In genomic region chr19:4300589-4300988, GRCh38 we compare ENCODE assay signal across 21 cellular contexts. TPM values are rescaled to one million over a fixed set of nuclear protein-coding genes. Genes with fewer than 3 reads are reported as not detected.
A peak's percentile ranks its signal among the peaks of the same experiment; 100 is the strongest.
DNase-seq lines count a peak whose midpoint lies in the region; ATAC-seq, FAIRE-seq and TF ChIP-seq lines count a peak whose summit lies in the region.
"Had no signal": no experiment of that assay in that cellular context is flagged by ENCODE, and none has a peak within 500 bp of the region (broad histone marks: within the 10 kb centered on the region; RNA-seq: fewer than 3 reads in every experiment).

No MANE protein-coding gene starts in this region.

- no peaks in the 10 kb centered on the region for H3K27me3 Mint-ChIP-seq in activated CD4-positive, alpha-beta T cell treated with anti-CD3 and anti-CD28 coated beads, Interleukin-2, amount 10 ng/mL, durations not matched to agents 24 days and 14 days
- no peaks in the 10 kb centered on the region for H3K27me3 Mint-ChIP-seq in stimulated activated naive CD8-positive, alpha-beta T cell treated with anti-CD3 and anti-CD28 coated beads, Interleukin-15, amount 100 ng/mL, for 72 hours

- H2BK5ac ChIP-seq in H1 (ENCODE audit: low read depth, low read length) = no peak overlapping the region

- no peak overlapping the region for H3K4me2 ChIP-seq in H1 (ENCODE audit: insufficient read depth in 1 of 2, low read depth in 2 of 2, low read length in 2 of 2)

- H3K27me3 ChIP-seq in H1 (replicated peaks in 1 of 4; ENCODE audit: control insufficient read depth in 3 of 4, extremely low read depth in 1 of 4, insufficient read depth in 3 of 4, low read length in 3 of 4) = no peaks in the 10 kb centered on the region

- no peaks in the 10 kb centered on the region for H3K9me3 Mint-ChIP-seq in activated CD4-positive, alpha-beta T cell treated with anti-CD3 and anti-CD28 coated beads, Interleukin-2, amount 10 ng/mL, durations not matched to agents 24 days and 14 days
- H3K9me3 Mint-ChIP-seq in stimulated activated naive CD8-positive, alpha-beta T cell treated with anti-CD3 and anti-CD28 coated beads, Interleukin-15, amount 100 ng/mL, for 72 hours = no peaks in the 10 kb centered on the region
- H3K9me3 Mint-ChIP-seq: IgD-negative memory B cell had no signal

- no peak overlapping the region for H4K5ac ChIP-seq in H1 (ENCODE audit: insufficient read length, low read depth, low read length)

- no peaks in the 10 kb centered on the region; a peak in 1 of 8 replicates for H3K36me3 ChIP-seq in H1 (ENCODE audit: control insufficient read depth in 2 of 4, insufficient read depth in 4 of 4, low read length in 3 of 4)

- H3K4me1 Mint-ChIP-seq in activated CD4-positive, alpha-beta T cell treated with anti-CD3 and anti-CD28 coated beads, Interleukin-2, amount 10 ng/mL, durations not matched to agents 24 days and 14 days = peaks cover 31% of the 10 kb centered on the region
- H3K4me1 Mint-ChIP-seq in stimulated activated naive CD8-positive, alpha-beta T cell treated with anti-CD3 and anti-CD28 coated beads, Interleukin-15, amount 100 ng/mL, for 72 hours = peaks cover 75% of the 10 kb centered on the region

- no peak overlapping the region for H2BK20ac ChIP-seq in H1 (ENCODE audit: low read length)

- no peak overlapping the region for H3K18ac ChIP-seq in H1 (ENCODE audit: extremely low read depth, low read length)

- CTCF ChIA-PET in H1 (lab: Charles Lee; ENCODE audit: partially characterized antibody) = interaction anchor here (0.9 to 1.2 kb wide), 3 partner anchors 19 to 29 kb away, joined by 3 read pairs; no protein-coding TSS in a partner anchor

- no peak for FAIRE-seq in H1 (lab: Jason Lieb, UNC)
- FAIRE-seq: A204.1, G401.6, GM12892 had no signal

- H3K56ac ChIP-seq in H1 (replicated peaks; ENCODE audit: insufficient read length, low read depth, low read length) = no peak overlapping the region

- H2AFZ ChIP-seq in H1 (ENCODE audit: low read length) = no peak overlapping the region

- WGBS in H1 (ENCODE audit: extremely low coverage in 1 of 2, insufficient coverage in 1 of 2, insufficient read length in 1 of 2, insufficient replicate concordance in 2 of 2, low coverage in 1 of 2, low lambda C conversion rate in 2 of 2, missing lambda C conversion rate in 1 of 2), 2 experiments = 97% methylated on average over 3 of the region's 3 CpGs; no CpG with 5 or more reads in 1 of the 2 experiments

- H2BK12ac ChIP-seq in H1 (ENCODE audit: low read depth, low read length) = no peak overlapping the region

- peaks cover 0 to under 1% of the 10 kb centered on the region in 2 experiments for H4K20me1 ChIP-seq in H1 (replicated peaks in 1 of 2; ENCODE audit: control insufficient read depth in 1 of 2, insufficient read depth in 2 of 2, low read length in 2 of 2)

- no peaks in the 10 kb centered on the region for H3K79me2 ChIP-seq in H1 (ENCODE audit: control insufficient read depth in 1 of 2, insufficient read depth in 2 of 2, low read length in 2 of 2)

- H3K4ac ChIP-seq in H1 (replicated peaks; ENCODE audit: insufficient read length, low read depth, low read length) = no peak overlapping the region

- H3K79me1 ChIP-seq in H1 (ENCODE audit: low read depth, low read length) = peaks cover 1% of the 10 kb centered on the region; the same call in 1 of the 2 replicates

- H4K91ac ChIP-seq in H1 (replicated peaks; ENCODE audit: insufficient read length, low read length) = no peak overlapping the region

- POLR2A ChIA-PET in H1 (lab: Charles Lee; ENCODE audit: partially characterized antibody) = interaction anchor here (0.6 kb wide), 1 partner anchor 10 kb away, joined by 3 read pairs; no protein-coding TSS in a partner anchor

- intact Hi-C loops in activated CD4-positive, alpha-beta T cell treated with anti-CD3 and anti-CD28 coated beads, Interleukin-2, amount 10 ng/mL, durations not matched to agents 24 days and 14 days (cut with micrococcal nuclease) = no loop called here

- TF ChIP-seq POLR2A in H1 (IDR thresholded peaks at IDR 0.05; ENCODE audit: control extremely low read depth in 1 of 2, low read depth in 2 of 2, low read length in 2 of 2) = no peak

- peak overlapping the region; percentile 84 for H3K27ac Mint-ChIP-seq in activated CD4-positive, alpha-beta T cell treated with anti-CD3 and anti-CD28 coated beads, Interleukin-2, amount 10 ng/mL, durations not matched to agents 24 days and 14 days
- H3K27ac Mint-ChIP-seq in stimulated activated naive CD8-positive, alpha-beta T cell treated with anti-CD3 and anti-CD28 coated beads, Interleukin-15, amount 100 ng/mL, for 72 hours = peak overlapping the region in 1 of 2 donors; percentile 75

- no peak overlapping the region for H2BK120ac ChIP-seq in H1 (replicated peaks; ENCODE audit: low read depth, low read length)

- H3K27ac ChIP-seq in H1 (ENCODE audit: low read depth, low read length) (no peak overlapping the region), coronary artery (no peak overlapping the region)
- H3K27ac ChIP-seq: C4-2B had no signal

- H2BK15ac ChIP-seq in H1 (ENCODE audit: low read length) = no peak overlapping the region

- ATAC-seq in stimulated activated naive CD8-positive, alpha-beta T cell treated with anti-CD3 and anti-CD28 coated beads, Interleukin-15, amount 100 ng/mL, for 72 hours = no peak
- no peak for ATAC-seq in stimulated activated naive CD8-positive, alpha-beta T cell treated with anti-CD3 and anti-CD28 coated beads, Interleukin-15, Interleukin-2, amounts not matched to agents 100 U/mL and 50 U/mL, for 24 hours

- TF ChIP-seq EP300 in H1 (IDR thresholded peaks at IDR 0.05; ENCODE audit: borderline replicate concordance in 1 of 2, low read depth in 2 of 2, low read length in 2 of 2) = no peak

- H2AK5ac ChIP-seq in H1 (ENCODE audit: low read depth, low read length) = no peak overlapping the region

- H3K9ac ChIP-seq in H1 (replicated peaks in 1 of 4; ENCODE audit: extremely low read depth in 1 of 4, low read depth in 3 of 4, low read length in 3 of 4) = no peak overlapping the region

- H3K4me3 ChIP-seq in H1 (ENCODE audit: extremely low read depth in 1 of 4, insufficient read depth in 2 of 4, low read depth in 3 of 4, low read length in 4 of 4) = no peak overlapping the region
- H3K4me3 ChIP-seq in coronary artery = no peak overlapping the region

- no peak for TF ChIP-seq RAD21 in H1 (IDR thresholded peaks at IDR 0.05 in 1 of 2, conservative IDR thresholded peaks at IDR 0.05 in 1 of 2; ENCODE audit: low read depth in 2 of 2, low read length in 2 of 2)

- H3K4me3 Mint-ChIP-seq in activated CD4-positive, alpha-beta T cell treated with anti-CD3 and anti-CD28 coated beads, Interleukin-2, amount 10 ng/mL, durations not matched to agents 24 days and 14 days = peak overlapping the region; percentile 58
- H3K4me3 Mint-ChIP-seq in stimulated activated naive CD8-positive, alpha-beta T cell treated with anti-CD3 and anti-CD28 coated beads, Interleukin-15, amount 100 ng/mL, for 72 hours = peak overlapping the region; percentile 31 to 40

- no peak overlapping the region for H3K14ac ChIP-seq in H1 (ENCODE audit: insufficient read length)

- no peaks in the 10 kb centered on the region; the same call in 1 of the 2 replicates for H3K23me2 ChIP-seq in H1 (ENCODE audit: low read depth, low read length)

- H3K9me3 ChIP-seq in H1 (ENCODE audit: insufficient read depth in 2 of 2, low read depth in 1 of 2, low read length in 1 of 2) = no peaks in the 10 kb centered on the region

- no peaks in the 10 kb centered on the region for H3K36me3 Mint-ChIP-seq in activated CD4-positive, alpha-beta T cell treated with anti-CD3 and anti-CD28 coated beads, Interleukin-2, amount 10 ng/mL, durations not matched to agents 24 days and 14 days (ENCODE audit: low read depth)
- H3K36me3 Mint-ChIP-seq: IgD-negative memory B cell had no signal

- H4K8ac ChIP-seq in H1 (ENCODE audit: extremely low read depth, insufficient read depth, low read length) = no peak overlapping the region

- TF ChIP-seq CTCF in H1 (IDR thresholded peaks at IDR 0.05; ENCODE audit: control extremely low read depth in 1 of 3, insufficient read depth in 1 of 3, low read depth in 1 of 3, low read length in 3 of 3) (no peak), coronary artery (IDR thresholded peaks at IDR 0.05) (no peak)

- H3K4me1 ChIP-seq in H1 (replicated peaks in 1 of 4; ENCODE audit: control insufficient read depth in 3 of 4, insufficient read depth in 4 of 4, low read length in 3 of 4) = peaks cover 0 to 15% (median 1%) of the 10 kb centered on the region in 4 experiments; a peak in 5 of 7 replicates

- DNase-seq in activated CD4-positive, alpha-beta T cell treated with anti-CD3 and anti-CD28 coated beads, Interleukin-2, amount 10 ng/mL, durations not matched to agents 24 days and 14 days = no peak
- no peak for DNase-seq in activated CD4-positive, alpha-beta T cell treated with anti-CD3 and anti-CD28 coated beads, Interleukin-2, amount 50 U/mL, for 4 hours
- DNase-seq in stimulated activated naive CD8-positive, alpha-beta T cell treated with anti-CD3 and anti-CD28 coated beads, Interleukin-15, amount 100 ng/mL, for 72 hours = no peak
- no peak for DNase-seq in stimulated activated naive CD8-positive, alpha-beta T cell treated with anti-CD3 and anti-CD28 coated beads, Interleukin-15, Interleukin-2, amounts not matched to agents 100 U/mL and 50 U/mL, for 24 hours
- no peak for DNase-seq in H1 (ENCODE audit: low read depth in 1 of 2, low spot score in 2 of 2)
- DNase-seq in coronary artery (ENCODE audit: low spot score) = no peak
- DNase-seq in HT-29 (ENCODE audit: low spot score) = no peak
- no peak for DNase-seq in NCI-H2081 (lab: John Stamatoyannopoulos, UW)
- DNase-seq: DMS79 treated with DMSO at 0.1 percent for 48 hours, HCEC 1CT, MV-4-11, NCI-H1417 treated with DMSO at 0.1 percent for 48 hours, NCI-H2029, NCI-H510A treated with DMSO at 0.1 percent for 48 hours had no signal

- H3K23ac ChIP-seq in H1 (ENCODE audit: insufficient read length) = no peak overlapping the region

RNA-seq across cellular contexts. Expression of gene TMIGD2, which starts 1.6 kb away (rescaled TPM):
- total RNA-seq in activated CD4-positive, alpha-beta T cell treated with anti-CD3 and anti-CD28 coated beads, Interleukin-2, amount 10 ng/mL, durations not matched to agents 24 days and 14 days = 13.3 and 14.0 TPM in 2 replicates
- 0.38 and 0.41 TPM in 2 replicates for total RNA-seq in H1 (2021; fragmentation: NEBNext Ultra II Directional; extraction: Animal tissue kit (Norgen Biotek cat#: 25700))
- polyA plus RNA-seq in H1 (2011; rRNA removed) = 0.39 and 0.58 TPM in 2 replicates
- polyA plus RNA-seq in H1 (2011; cell fraction: cytosol; rRNA removed) = 0.40 TPM
- 0.17 TPM for polyA plus RNA-seq in H1 (2011; cell fraction: nucleus; rRNA removed)
- polyA plus RNA-seq in H1 (2012, experiment 1 of 2) = 0.19 to 0.50 TPM (median 0.50 TPM) in 3 of 4 replicates, not detected in the other
- 0.55 TPM for polyA plus RNA-seq in H1 (2012, experiment 2 of 2)
- 1.1 TPM for polyA plus RNA-seq in H1 (2013, experiment 1 of 2)
- polyA plus RNA-seq in H1 (2013, experiment 2 of 2) = 1.1 TPM
- not detected in 2 replicates for polyA minus RNA-seq in H1 (2011; rRNA and poly(A)+ RNA removed)
- not detected for polyA minus RNA-seq in H1 (2011; cell fraction: cytosol; rRNA and poly(A)+ RNA removed)
- not detected for polyA minus RNA-seq in H1 (2011; cell fraction: nucleus; rRNA and poly(A)+ RNA removed)
- total RNA-seq in HT-29 (2014; rRNA removed; shearing (Covaris generic)) = not detected in 2 replicates
- total RNA-seq: RPMI7951 had no signal

RNA-seq across cellular contexts. Expression of gene FSD1, which starts 3.8 kb away (rescaled TPM):
- 44.2 and 44.3 TPM in 2 replicates for total RNA-seq in activated CD4-positive, alpha-beta T cell treated with anti-CD3 and anti-CD28 coated beads, Interleukin-2, amount 10 ng/mL, durations not matched to agents 24 days and 14 days
- total RNA-seq in H1 (2021; fragmentation: NEBNext Ultra II Directional; extraction: Animal tissue kit (Norgen Biotek cat#: 25700)) = 54.8 and 58.8 TPM in 2 replicates
- polyA plus RNA-seq in H1 (2011; rRNA removed) = 181 and 194 TPM in 2 replicates
- polyA plus RNA-seq in H1 (2011; cell fraction: cytosol; rRNA removed) = 135 TPM
- 150 TPM for polyA plus RNA-seq in H1 (2011; cell fraction: nucleus; rRNA removed)
- polyA plus RNA-seq in H1 (2012, experiment 1 of 2) = 50.5 to 86.8 TPM (median 84.0 TPM) in 4 replicates
- polyA plus RNA-seq in H1 (2012, experiment 2 of 2) = 95.6 TPM
- 46.1 TPM for polyA plus RNA-seq in H1 (2013, experiment 1 of 2)
- 42.6 TPM for polyA plus RNA-seq in H1 (2013, experiment 2 of 2)
- 26.0 and 38.0 TPM in 2 replicates for polyA minus RNA-seq in H1 (2011; rRNA and poly(A)+ RNA removed)
- 40.8 TPM for polyA minus RNA-seq in H1 (2011; cell fraction: cytosol; rRNA and poly(A)+ RNA removed)
- 25.0 TPM for polyA minus RNA-seq in H1 (2011; cell fraction: nucleus; rRNA and poly(A)+ RNA removed)
- 0.41 and 0.60 TPM in 2 replicates for total RNA-seq in HT-29 (2014; rRNA removed; shearing (Covaris generic))

RNA-seq across cellular contexts. Expression of gene SHD, which starts 21.5 kb away (rescaled TPM):
- total RNA-seq in activated CD4-positive, alpha-beta T cell treated with anti-CD3 and anti-CD28 coated beads, Interleukin-2, amount 10 ng/mL, durations not matched to agents 24 days and 14 days = not detected in 2 replicates
- 5.8 and 7.3 TPM in 2 replicates for total RNA-seq in H1 (2021; fragmentation: NEBNext Ultra II Directional; extraction: Animal tissue kit (Norgen Biotek cat#: 25700))
- polyA plus RNA-seq in H1 (2011; rRNA removed) = 10.7 and 15.5 TPM in 2 replicates
- polyA plus RNA-seq in H1 (2011; cell fraction: cytosol; rRNA removed) = 6.7 TPM
- polyA plus RNA-seq in H1 (2011; cell fraction: nucleus; rRNA removed) = 29.9 TPM
- 3.0 to 7.8 TPM (median 5.7 TPM) in 4 replicates for polyA plus RNA-seq in H1 (2012, experiment 1 of 2)
- polyA plus RNA-seq in H1 (2012, experiment 2 of 2) = 15.8 TPM
- polyA plus RNA-seq in H1 (2013, experiment 1 of 2) = 4.3 TPM
- polyA plus RNA-seq in H1 (2013, experiment 2 of 2) = 4.3 TPM
- polyA minus RNA-seq in H1 (2011; rRNA and poly(A)+ RNA removed) = 1.2 and 1.9 TPM in 2 replicates
- polyA minus RNA-seq in H1 (2011; cell fraction: cytosol; rRNA and poly(A)+ RNA removed) = 2.8 TPM
- 3.5 TPM for polyA minus RNA-seq in H1 (2011; cell fraction: nucleus; rRNA and poly(A)+ RNA removed)
- 0.21 and 1.6 TPM in 2 replicates for total RNA-seq in HT-29 (2014; rRNA removed; shearing (Covaris generic))
- total RNA-seq: OCI-LY7 had no signal
- polyA plus RNA-seq: IgD-negative memory B cell had no signal

RNA-seq across cellular contexts. Expression of gene STAP2, which starts 38.0 kb away (rescaled TPM):
- total RNA-seq in activated CD4-positive, alpha-beta T cell treated with anti-CD3 and anti-CD28 coated beads, Interleukin-2, amount 10 ng/mL, durations not matched to agents 24 days and 14 days = 14.2 and 16.8 TPM in 2 replicates
- 15.3 and 18.1 TPM in 2 replicates for total RNA-seq in H1 (2021; fragmentation: NEBNext Ultra II Directional; extraction: Animal tissue kit (Norgen Biotek cat#: 25700))
- polyA plus RNA-seq in H1 (2011; rRNA removed) = 33.6 and 37.3 TPM in 2 replicates
- 39.4 TPM for polyA plus RNA-seq in H1 (2011; cell fraction: cytosol; rRNA removed)
- 33.5 TPM for polyA plus RNA-seq in H1 (2011; cell fraction: nucleus; rRNA removed)
- 21.5 to 32.2 TPM (median 25.1 TPM) in 4 replicates for polyA plus RNA-seq in H1 (2012, experiment 1 of 2)
- 30.2 TPM for polyA plus RNA-seq in H1 (2012, experiment 2 of 2)
- 18.5 TPM for polyA plus RNA-seq in H1 (2013, experiment 1 of 2)
- polyA plus RNA-seq in H1 (2013, experiment 2 of 2) = 19.0 TPM
- polyA minus RNA-seq in H1 (2011; rRNA and poly(A)+ RNA removed) = 11.4 and 11.9 TPM in 2 replicates
- polyA minus RNA-seq in H1 (2011; cell fraction: cytosol; rRNA and poly(A)+ RNA removed) = 12.0 TPM
- polyA minus RNA-seq in H1 (2011; cell fraction: nucleus; rRNA and poly(A)+ RNA removed) = 8.0 TPM
- total RNA-seq in HT-29 (2014; rRNA removed; shearing (Covaris generic)) = 69.6 and 74.4 TPM in 2 replicates
- polyA plus RNA-seq: IgD-negative memory B cell had no signal

RNA-seq across cellular contexts. Expression of gene MPND, which starts 42.8 kb away (rescaled TPM):
- total RNA-seq in activated CD4-positive, alpha-beta T cell treated with anti-CD3 and anti-CD28 coated beads, Interleukin-2, amount 10 ng/mL, durations not matched to agents 24 days and 14 days = 20.6 and 21.0 TPM in 2 replicates
- 24.2 and 27.7 TPM in 2 replicates for total RNA-seq in H1 (2021; fragmentation: NEBNext Ultra II Directional; extraction: Animal tissue kit (Norgen Biotek cat#: 25700))
- 22.9 and 31.6 TPM in 2 replicates for polyA plus RNA-seq in H1 (2011; rRNA removed)
- polyA plus RNA-seq in H1 (2011; cell fraction: cytosol; rRNA removed) = 25.7 TPM
- 32.1 TPM for polyA plus RNA-seq in H1 (2011; cell fraction: nucleus; rRNA removed)
- 15.1 to 38.3 TPM (median 35.6 TPM) in 4 replicates for polyA plus RNA-seq in H1 (2012, experiment 1 of 2)
- 21.6 TPM for polyA plus RNA-seq in H1 (2012, experiment 2 of 2)
- polyA plus RNA-seq in H1 (2013, experiment 1 of 2) = 15.0 TPM
- 12.4 TPM for polyA plus RNA-seq in H1 (2013, experiment 2 of 2)
- polyA minus RNA-seq in H1 (2011; rRNA and poly(A)+ RNA removed) = 10.8 and 12.6 TPM in 2 replicates
- polyA minus RNA-seq in H1 (2011; cell fraction: cytosol; rRNA and poly(A)+ RNA removed) = 13.0 TPM
- 15.3 TPM for polyA minus RNA-seq in H1 (2011; cell fraction: nucleus; rRNA and poly(A)+ RNA removed)
- 9.4 and 18.6 TPM in 2 replicates for total RNA-seq in HT-29 (2014; rRNA removed; shearing (Covaris generic))

Comparison
In these comparisons a context has a peak if more than half of its experiments do, and no peak if none do; other contexts are left out.
1. RNA of gene TMIGD2, which starts 1.6 kb away (total RNA-seq): 13.3 to 14.0 TPM in activated CD4-positive, alpha-beta T cell treated with anti-CD3 and anti-CD28 coated beads, Interleukin-2, amount 10 ng/mL, durations not matched to agents 24 days and 14 days; 0.38 to 0.41 TPM in H1 and not detected in HT-29; every median in the first group is over 10 times any median in the second.
2. RNA of gene FSD1, which starts 3.8 kb away (total RNA-seq): 54.8 to 58.8 TPM in H1 and 44.2 to 44.3 TPM in activated CD4-positive, alpha-beta T cell treated with anti-CD3 and anti-CD28 coated beads, Interleukin-2, amount 10 ng/mL, durations not matched to agents 24 days and 14 days; 0.41 to 0.60 TPM in HT-29; every median in the first group is over 10 times any median in the second.